8 cellular contexts compared by ENCODE assay signal in the genomic region with DNA sequence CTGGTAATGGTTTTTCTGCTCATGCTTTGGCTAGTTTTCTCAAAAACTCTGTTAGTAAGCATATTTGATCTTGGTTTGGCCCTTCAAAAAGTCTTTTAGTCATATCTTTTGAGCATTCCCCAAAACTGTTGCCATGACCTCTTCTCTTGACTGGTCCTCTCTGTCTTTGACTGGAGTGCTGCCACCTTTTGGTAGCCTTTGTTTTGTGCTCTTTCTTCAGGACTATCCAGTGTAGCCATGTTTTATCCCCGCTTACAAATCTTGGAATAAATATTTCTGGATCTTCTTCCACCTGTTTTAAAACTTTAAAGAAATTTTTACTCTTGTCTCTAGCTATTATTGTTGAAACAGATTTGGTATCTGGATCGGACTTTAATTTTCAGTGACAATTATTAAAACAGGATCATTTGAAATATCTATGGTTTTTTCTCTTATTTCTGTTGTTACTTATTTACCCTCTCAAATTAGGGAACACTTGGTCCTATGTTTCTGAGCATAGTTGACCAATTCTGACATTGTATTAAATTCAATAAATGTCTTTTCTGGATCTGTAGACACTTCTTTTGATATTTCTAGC. TPM values are rescaled to one million over a fixed set of nuclear protein-coding genes. Genes with fewer than 3 reads are reported as not detected.
DNase-seq lines count a peak whose midpoint lies in the region; ATAC-seq, FAIRE-seq and TF ChIP-seq lines count a peak whose summit lies in the region.

No MANE protein-coding gene starts in this region.

- H3K27me3 Mint-ChIP-seq in activated CD4-positive, alpha-beta T cell treated with anti-CD3 and anti-CD28 coated beads, Interleukin-2, amount 10 ng/mL, durations not matched to agents 24 days and 14 days, result peaks cover 8% of the 10 kb centered on the region
- H3K27me3 Mint-ChIP-seq in activated naive CD8-positive, alpha-beta T cell treated with anti-CD3 and anti-CD28 coated beads, Interleukin-2, amount 50 U/mL, for 24 hours, result peaks cover 8% of the 10 kb centered on the region

- no peaks in the 10 kb centered on the region for H3K4me1 Mint-ChIP-seq in activated CD4-positive, alpha-beta T cell treated with anti-CD3 and anti-CD28 coated beads, Interleukin-2, amount 10 ng/mL, durations not matched to agents 24 days and 14 days
- no peaks in the 10 kb centered on the region for H3K4me1 Mint-ChIP-seq in activated naive CD8-positive, alpha-beta T cell treated with anti-CD3 and anti-CD28 coated beads, Interleukin-2, amount 50 U/mL, for 24 hours

- intact Hi-C loops in activated CD4-positive, alpha-beta T cell treated with anti-CD3 and anti-CD28 coated beads, Interleukin-2, amount 10 ng/mL, durations not matched to agents 24 days and 14 days (cut with micrococcal nuclease), result no loop called here

- DNase-seq in GM04504 (ENCODE audit: low read depth) (peak; percentile 15), NCI-H69 (lab: John Stamatoyannopoulos, UW) (peak; percentile 63), erythroblast (lab: John Stamatoyannopoulos, UW) (peak; percentile 16 to 47)
- DNase-seq in activated CD4-positive, alpha-beta T cell treated with anti-CD3 and anti-CD28 coated beads, Interleukin-2, amount 10 ng/mL, durations not matched to agents 24 days and 14 days, result no peak
- no peak for DNase-seq in activated naive CD8-positive, alpha-beta T cell treated with anti-CD3 and anti-CD28 coated beads, Interleukin-2, amount 50 U/mL, for 24 hours

- H3K4me3 Mint-ChIP-seq in activated CD4-positive, alpha-beta T cell treated with anti-CD3 and anti-CD28 coated beads, Interleukin-2, amount 10 ng/mL, durations not matched to agents 24 days and 14 days, result no peak overlapping the region
- H3K4me3 Mint-ChIP-seq in activated naive CD8-positive, alpha-beta T cell treated with anti-CD3 and anti-CD28 coated beads, Interleukin-2, amount 50 U/mL, for 24 hours, result no peak overlapping the region

- no peak overlapping the region for H3K27ac Mint-ChIP-seq in activated CD4-positive, alpha-beta T cell treated with anti-CD3 and anti-CD28 coated beads, Interleukin-2, amount 10 ng/mL, durations not matched to agents 24 days and 14 days
- H3K27ac Mint-ChIP-seq in activated naive CD8-positive, alpha-beta T cell treated with anti-CD3 and anti-CD28 coated beads, Interleukin-2, amount 50 U/mL, for 24 hours, result no peak overlapping the region

- no peak for ATAC-seq in GM19023 (IDR thresholded peaks at IDR 0.05; ENCODE audit: unreplicated experiment)
- ATAC-seq in activated naive CD8-positive, alpha-beta T cell treated with anti-CD3 and anti-CD28 coated beads, Interleukin-2, amount 50 U/mL, for 24 hours, result no peak
- ATAC-seq in HG03521 (IDR thresholded peaks at IDR 0.05; ENCODE audit: unreplicated experiment), result no peak

- H3K36me3 Mint-ChIP-seq in activated CD4-positive, alpha-beta T cell treated with anti-CD3 and anti-CD28 coated beads, Interleukin-2, amount 10 ng/mL, durations not matched to agents 24 days and 14 days (ENCODE audit: low read depth), result no peaks in the 10 kb centered on the region
- no peaks in the 10 kb centered on the region for H3K36me3 Mint-ChIP-seq in activated naive CD8-positive, alpha-beta T cell treated with anti-CD3 and anti-CD28 coated beads, Interleukin-2, amount 50 U/mL, for 24 hours (ENCODE audit: low read depth)

- FAIRE-seq in A204.1 (lab: Jason Lieb, UNC), result peak; percentile 94

- peaks cover 8% of the 10 kb centered on the region for H3K9me3 Mint-ChIP-seq in activated CD4-positive, alpha-beta T cell treated with anti-CD3 and anti-CD28 coated beads, Interleukin-2, amount 10 ng/mL, durations not matched to agents 24 days and 14 days
- H3K9me3 Mint-ChIP-seq in activated naive CD8-positive, alpha-beta T cell treated with anti-CD3 and anti-CD28 coated beads, Interleukin-2, amount 50 U/mL, for 24 hours, result peaks cover 5% of the 10 kb centered on the region

- no peak for TF ChIP-seq POLR2A in erythroblast (IDR thresholded peaks at IDR 0.05; ENCODE audit: low read length)

RNA-seq across cellular contexts. Expression of a gene that starts 1.0 kb away (rescaled TPM):
- not detected in 2 replicates for total RNA-seq in activated CD4-positive, alpha-beta T cell treated with anti-CD3 and anti-CD28 coated beads, Interleukin-2, amount 10 ng/mL, durations not matched to agents 24 days and 14 days

Comparison
In these comparisons a context has a peak if more than half of its experiments do, and no peak if none do; other contexts are left out.
1. DNase-seq: peak in GM04504 (single experiment), NCI-H69 (single experiment) and erythroblast (2 of 2); none in activated CD4-positive, alpha-beta T cell treated with anti-CD3 and anti-CD28 coated beads, Interleukin-2, amount 10 ng/mL, durations not matched to agents 24 days and 14 days (single experiment) and activated naive CD8-positive, alpha-beta T cell treated with anti-CD3 and anti-CD28 coated beads, Interleukin-2, amount 50 U/mL, for 24 hours (single experiment).